19 cellular contexts compared by ENCODE assay signal in the genomic region with DNA sequence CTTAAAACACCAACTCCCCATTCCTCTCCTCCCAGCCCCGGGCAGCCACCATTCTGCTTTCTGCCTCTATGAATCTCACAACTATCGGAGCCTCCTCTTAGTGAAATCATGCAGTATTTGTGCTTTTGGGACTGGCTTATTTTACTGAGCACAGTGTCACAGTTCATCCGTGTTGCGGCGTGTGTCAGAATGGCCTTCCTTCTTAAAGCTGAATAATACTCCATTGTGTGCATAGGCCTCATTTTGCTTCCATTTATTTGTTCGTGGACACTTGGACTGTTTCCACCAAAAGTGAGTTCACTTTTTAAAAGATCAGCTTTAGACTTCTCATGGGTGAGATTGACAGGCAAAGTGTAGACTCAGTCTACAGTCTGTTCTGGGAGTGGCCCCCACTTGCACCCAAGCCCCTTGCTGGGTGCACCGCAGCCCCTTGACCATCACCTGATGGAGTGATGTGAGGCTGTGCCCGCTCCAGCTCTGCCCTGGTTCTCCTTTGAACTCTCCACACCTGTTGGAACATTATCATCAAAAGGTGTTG. TPM values are rescaled to one million over a fixed set of nuclear protein-coding genes. Genes with fewer than 3 reads are reported as not detected.
A peak's percentile ranks its signal among the peaks of the same experiment; 100 is the strongest.
DNase-seq lines count a peak whose midpoint lies in the region; ATAC-seq and TF ChIP-seq lines count a peak whose summit lies in the region.
"Had no signal": no experiment of that assay in that cellular context is flagged by ENCODE, and none has a peak within 500 bp of the region (broad histone marks: within the 10 kb centered on the region; RNA-seq: fewer than 3 reads in every experiment).

No MANE protein-coding gene starts in this region.

- DNase-seq in medulla oblongata (ENCODE audit: extremely low spot score) = peak; percentile 81
- DNase-seq in stimulated activated naive CD8-positive, alpha-beta T cell treated with anti-CD3 and anti-CD28 coated beads, Interleukin-15, Interleukin-2, amounts not matched to agents 100 U/mL and 50 U/mL, for 24 hours = no peak
- no peak for DNase-seq in retina
- DNase-seq in gastrocnemius medialis = no peak
- DNase-seq in body of pancreas = no peak
- DNase-seq: activated naive CD8-positive, alpha-beta T cell treated with anti-CD3 and anti-CD28 coated beads, Interleukin-2, amount 10 ng/mL, durations not matched to agents 7 days and 5 days; brain microvascular endothelial cell; MV-4-11; NCI-H187 treated with DMSO at 0.1 percent for 48 hours; NCI-H345; nucleus accumbens had no signal

- peak overlapping the region; percentile 15; the same call in 1 of the 2 replicates for H3K4me3 ChIP-seq in GM08714 (ENCODE audit: low read length)
- no peak overlapping the region for H3K4me3 ChIP-seq in gastrocnemius medialis
- H3K4me3 ChIP-seq in body of pancreas = no peak overlapping the region
- H3K4me3 ChIP-seq: K562, lung, right atrium auricular region, thoracic aorta had no signal

- in situ Hi-C loops in gastrocnemius medialis (cut with MboI; ENCODE audit: low sequenced_read_pairs in 4 of 4) = no loop called here

- H3K27me3 ChIP-seq in gastrocnemius medialis (no peaks in the 10 kb centered on the region), body of pancreas (no peaks in the 10 kb centered on the region)
- H3K27me3 ChIP-seq: brain microvascular endothelial cell, right atrium auricular region had no signal

- intact Hi-C loops in gastrocnemius medialis (cut with DNase I; ENCODE audit: low total_unique reads) (no loop called here), body of pancreas (cut with DNase I) (no loop called here)

- 71% methylated on average over 8 of the region's 8 CpGs for WGBS in body of pancreas, 2 donors

- peaks cover 13 to 17% of the 10 kb centered on the region in 2 donors for H3K4me1 ChIP-seq in gastrocnemius medialis
- H3K4me1 ChIP-seq in body of pancreas = peaks cover 18% of the 10 kb centered on the region

- TF ChIP-seq CTCF in gastrocnemius medialis (IDR thresholded peaks at IDR 0.05 in 4 of 5, conservative IDR thresholded peaks at IDR 0.05 in 1 of 5) (no peak), body of pancreas (IDR thresholded peaks at IDR 0.05) (no peak)

- H3K27ac ChIP-seq in gastrocnemius medialis = no peak overlapping the region
- no peak overlapping the region for H3K27ac ChIP-seq in body of pancreas
- H3K27ac ChIP-seq: brain microvascular endothelial cell, right atrium auricular region, RWPE1, thoracic aorta had no signal

- H3K36me3 ChIP-seq in gastrocnemius medialis = no peaks in the 10 kb centered on the region
- no peaks in the 10 kb centered on the region for H3K36me3 ChIP-seq in body of pancreas (replicated peaks in 1 of 2; ENCODE audit: insufficient read depth in 1 of 2, low read depth in 2 of 2)
- H3K36me3 ChIP-seq: brain microvascular endothelial cell, right atrium auricular region, thoracic aorta had no signal

- peak; percentile 4 for ATAC-seq in GM21737 (IDR thresholded peaks at IDR 0.05; ENCODE audit: unreplicated experiment)
- peak; percentile 4 for ATAC-seq in HG03520 (IDR thresholded peaks at IDR 0.05; ENCODE audit: unreplicated experiment)
- no peak for ATAC-seq in stimulated activated naive CD8-positive, alpha-beta T cell treated with anti-CD3 and anti-CD28 coated beads, Interleukin-15, Interleukin-2, amounts not matched to agents 100 U/mL and 50 U/mL, for 24 hours
- no peak for ATAC-seq in gastrocnemius medialis
- ATAC-seq in body of pancreas = no peak

- H3K9me3 ChIP-seq in gastrocnemius medialis = no peaks in the 10 kb centered on the region
- no peaks in the 10 kb centered on the region for H3K9me3 ChIP-seq in body of pancreas
- H3K9me3 ChIP-seq: right atrium auricular region, thoracic aorta had no signal

- no peak for TF ChIP-seq POLR2A in gastrocnemius medialis (IDR thresholded peaks at IDR 0.05)
- no peak for TF ChIP-seq POLR2A in body of pancreas (IDR thresholded peaks at IDR 0.05)

RNA-seq across cellular contexts. Expression of gene DUSP22, which starts 12.6 kb away (rescaled TPM):
- total RNA-seq in gastrocnemius medialis = 10 to 100 TPM; 53.4 to 70.7 (median 61.3) TPM
- total RNA-seq in body of pancreas = 10 to 100 TPM; 13.8 to 34.8 TPM

Comparison
In these comparisons a context has a peak if more than half of its experiments do, and no peak if none do; other contexts are left out.
1. ATAC-seq: peak in GM21737 (single experiment) and HG03520 (single experiment); none in stimulated activated naive CD8-positive, alpha-beta T cell treated with anti-CD3 and anti-CD28 coated beads, Interleukin-15, Interleukin-2, amounts not matched to agents 100 U/mL and 50 U/mL, for 24 hours (single experiment), gastrocnemius medialis (0 of 2) and body of pancreas (single experiment).